1 cellular context compared by ENCODE assay signal in the genomic region with DNA sequence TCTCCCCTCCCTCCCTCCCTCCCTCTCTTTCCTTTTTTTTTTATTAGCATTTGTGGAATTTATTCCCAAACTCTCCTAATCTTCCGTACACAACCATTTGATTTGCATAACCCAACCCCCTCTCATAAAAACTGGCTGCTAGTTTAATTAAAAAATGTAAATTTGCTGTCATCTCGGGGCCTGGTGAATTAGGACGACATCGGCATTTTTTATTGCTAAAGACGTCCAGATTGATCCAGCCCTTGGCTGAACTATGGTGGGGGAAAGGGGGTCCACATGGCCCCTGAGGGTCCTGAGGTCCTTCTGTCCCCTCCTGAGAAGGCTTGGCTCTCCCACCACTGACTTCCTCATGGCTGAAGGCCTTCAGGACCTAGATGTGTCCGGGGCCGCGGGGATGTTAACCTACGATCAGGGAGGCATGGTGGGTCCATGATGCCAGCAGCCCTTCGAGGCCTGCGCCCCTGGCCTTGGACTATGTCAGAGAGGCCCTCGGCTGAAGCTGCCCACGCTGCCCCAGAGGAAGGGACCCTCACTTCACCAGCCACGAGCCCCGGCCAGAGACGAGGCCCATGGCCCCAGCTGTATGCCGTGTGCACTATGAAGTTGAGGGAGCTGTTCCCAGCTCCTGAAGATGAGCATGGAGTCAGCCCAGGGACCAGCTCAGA.
TF ChIP-seq lines count a peak whose summit lies in the region.

No MANE protein-coding gene starts in this region.

TF ChIP-seq in SK-N-SH, 30 proteins besides CTCF, POLR2A, EP300 and RAD21 (continued from another document):
- TF ChIP-seq USF1 (IDR thresholded peaks at IDR 0.05; ENCODE audit: borderline replicate concordance, low read depth) = no peak
- TF ChIP-seq POLR2AphosphoS5 (IDR thresholded peaks at IDR 0.05; ENCODE audit: low read depth, low read length) = no peak
- TF ChIP-seq, protein P1, sequence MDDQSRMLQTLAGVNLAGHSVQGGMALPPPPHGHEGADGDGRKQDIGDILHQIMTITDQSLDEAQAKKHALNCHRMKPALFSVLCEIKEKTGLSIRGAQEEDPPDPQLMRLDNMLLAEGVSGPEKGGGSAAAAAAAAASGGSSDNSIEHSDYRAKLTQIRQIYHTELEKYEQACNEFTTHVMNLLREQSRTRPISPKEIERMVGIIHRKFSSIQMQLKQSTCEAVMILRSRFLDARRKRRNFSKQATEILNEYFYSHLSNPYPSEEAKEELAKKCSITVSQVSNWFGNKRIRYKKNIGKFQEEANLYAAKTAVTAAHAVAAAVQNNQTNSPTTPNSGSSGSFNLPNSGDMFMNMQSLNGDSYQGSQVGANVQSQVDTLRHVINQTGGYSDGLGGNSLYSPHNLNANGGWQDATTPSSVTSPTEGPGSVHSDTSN (IDR thresholded peaks at IDR 0.05) = no peak
- TF ChIP-seq RXRA (IDR thresholded peaks at IDR 0.05; ENCODE audit: borderline replicate concordance, low read depth) = no peak
- no peak for TF ChIP-seq MEF2A (IDR thresholded peaks at IDR 0.05; ENCODE audit: borderline replicate concordance, low read depth)
- TF ChIP-seq TEAD4 (IDR thresholded peaks at IDR 0.05; ENCODE audit: borderline replicate concordance, insufficient read depth) = no peak
- no peak for TF ChIP-seq SMC3 (IDR thresholded peaks at IDR 0.05; ENCODE audit: low read depth, low read length)
- TF ChIP-seq, protein P2, sequence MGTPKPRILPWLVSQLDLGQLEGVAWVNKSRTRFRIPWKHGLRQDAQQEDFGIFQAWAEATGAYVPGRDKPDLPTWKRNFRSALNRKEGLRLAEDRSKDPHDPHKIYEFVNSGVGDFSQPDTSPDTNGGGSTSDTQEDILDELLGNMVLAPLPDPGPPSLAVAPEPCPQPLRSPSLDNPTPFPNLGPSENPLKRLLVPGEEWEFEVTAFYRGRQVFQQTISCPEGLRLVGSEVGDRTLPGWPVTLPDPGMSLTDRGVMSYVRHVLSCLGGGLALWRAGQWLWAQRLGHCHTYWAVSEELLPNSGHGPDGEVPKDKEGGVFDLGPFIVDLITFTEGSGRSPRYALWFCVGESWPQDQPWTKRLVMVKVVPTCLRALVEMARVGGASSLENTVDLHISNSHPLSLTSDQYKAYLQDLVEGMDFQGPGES (IDR thresholded peaks at IDR 0.05; ENCODE audit: low read depth, low read length) = no peak
- no peak for TF ChIP-seq FOXJ3 (CRISPR knock-in tag; IDR thresholded peaks at IDR 0.05)
